Comparison of ENCODE assay signal across 18 cellular contexts in genomic region chr10:529831-530230, GRCh38.
DNase-seq lines count a peak whose midpoint lies in the region; ATAC-seq, FAIRE-seq and TF ChIP-seq lines count a peak whose summit lies in the region.
"Had no signal": no experiment of that assay in that cellular context is flagged by ENCODE, and none has a peak within 500 bp of the region (broad histone marks: within the 10 kb centered on the region; RNA-seq: fewer than 3 reads in every experiment).

No MANE protein-coding gene starts in this region.

- no peak for TF ChIP-seq POLR2A in HepG2 (IDR thresholded peaks at IDR 0.05; ENCODE audit: insufficient read depth in 1 of 2, low read depth in 2 of 2, low read length in 2 of 2)
- no peak for TF ChIP-seq POLR2A in sigmoid colon (IDR thresholded peaks at IDR 0.05)

- no peak overlapping the region for H3K9ac ChIP-seq in HepG2 (ENCODE audit: insufficient read depth, low read depth, low read length)
- H3K9ac ChIP-seq: BLaER1 had no signal

- peaks cover 8% of the 10 kb centered on the region for H3K27me3 Mint-ChIP-seq in activated naive CD8-positive, alpha-beta T cell treated with anti-CD3 and anti-CD28 coated beads, Interleukin-2, amount 10 ng/mL, durations not matched to agents 7 days and 5 days
- peaks cover 9% of the 10 kb centered on the region for H3K27me3 Mint-ChIP-seq in activated naive CD8-positive, alpha-beta T cell treated with anti-CD3 and anti-CD28 coated beads for 36 hours

- in situ Hi-C loops in HepG2 (cut with HindIII; ENCODE audit: extremely low pct_ligation_motif_present, low pct_unique_long_range_greater_than_20kb) = no loop called here

- no peaks in the 10 kb centered on the region for H3K79me2 ChIP-seq in HepG2 (ENCODE audit: insufficient read depth, low read length)

- peaks cover 17% of the 10 kb centered on the region for H3K4me1 ChIP-seq in HepG2 (ENCODE audit: insufficient read depth, low read length)
- peaks cover 0 to 45% (median 30%) of the 10 kb centered on the region in 4 donors for H3K4me1 ChIP-seq in sigmoid colon

- no peak overlapping the region for H2AFZ ChIP-seq in HepG2 (ENCODE audit: low read length)

- FAIRE-seq in HepG2 (lab: Jason Lieb, UNC) = no peak
- FAIRE-seq: H1 had no signal

- H3K27ac ChIP-seq in HepG2 (ENCODE audit: extremely low read length, insufficient read depth, low read length) (no peak overlapping the region), sigmoid colon (peak overlapping the region in 2 of 4 donors; percentile 19 to 45)
- H3K27ac ChIP-seq: BLaER1, HL-60 had no signal

- H3K27me3 ChIP-seq in HepG2 (ENCODE audit: control insufficient read depth in 1 of 2, insufficient read depth in 2 of 2, low read length in 2 of 2) (no peaks in the 10 kb centered on the region), sigmoid colon (no peaks in the 10 kb centered on the region)
- H3K27me3 ChIP-seq: BLaER1 had no signal

- H3K4me3 ChIP-seq in HepG2 (replicated peaks in 1 of 3; ENCODE audit: insufficient read depth in 1 of 3, low read depth in 2 of 3, low read length in 3 of 3) (no peak overlapping the region), sigmoid colon (no peak overlapping the region)
- H3K4me3 ChIP-seq: BLaER1 had no signal

- peak; percentile 5 for DNase-seq in activated naive CD8-positive, alpha-beta T cell treated with anti-CD3 and anti-CD28 coated beads, Interleukin-2, amount 10 ng/mL, durations not matched to agents 7 days and 5 days
- DNase-seq in activated naive CD8-positive, alpha-beta T cell treated with anti-CD3 and anti-CD28 coated beads for 36 hours = no peak
- no peak for DNase-seq in HepG2 (ENCODE audit: low spot score)
- DNase-seq in sigmoid colon = peak; percentile 61
- DNase-seq in islet precursor cell = no peak
- DNase-seq in GOT3 (lab: John Stamatoyannopoulos, UW) = no peak
- DNase-seq: 8988T; AML-193; CD8-positive, alpha-beta memory T cell; DMS53; HCEC 1CT; HFFc6; IMR-90; KBM-7 had no signal

- TF ChIP-seq CTCF in HepG2 (CRISPR knock-in tag; IDR thresholded peaks at IDR 0.05) (no peak), sigmoid colon (IDR thresholded peaks at IDR 0.05) (no peak)

- H3K36me3 ChIP-seq in HepG2 (replicated peaks in 1 of 2; ENCODE audit: control insufficient read depth in 1 of 2, insufficient read depth in 2 of 2, low read length in 2 of 2) (no peaks in the 10 kb centered on the region), sigmoid colon (no peaks in the 10 kb centered on the region)
- H3K36me3 ChIP-seq: BLaER1 had no signal

- no peaks in the 10 kb centered on the region for H3K36me3 Mint-ChIP-seq in activated naive CD8-positive, alpha-beta T cell treated with anti-CD3 and anti-CD28 coated beads, Interleukin-2, amount 10 ng/mL, durations not matched to agents 7 days and 5 days
- no peaks in the 10 kb centered on the region for H3K36me3 Mint-ChIP-seq in activated naive CD8-positive, alpha-beta T cell treated with anti-CD3 and anti-CD28 coated beads for 36 hours
- H3K36me3 Mint-ChIP-seq: CD8-positive, alpha-beta memory T cell had no signal

- 95% methylated on average over 23 of the region's 23 CpGs for WGBS in HepG2 (ENCODE audit: low lambda C conversion rate)
- WGBS in sigmoid colon, 2 donors = 96 to 97% methylated on average over 23 of the region's 23 CpGs

- H3K27ac Mint-ChIP-seq in activated naive CD8-positive, alpha-beta T cell treated with anti-CD3 and anti-CD28 coated beads, Interleukin-2, amount 10 ng/mL, durations not matched to agents 7 days and 5 days = no peak overlapping the region
- no peak overlapping the region for H3K27ac Mint-ChIP-seq in activated naive CD8-positive, alpha-beta T cell treated with anti-CD3 and anti-CD28 coated beads for 36 hours
- H3K27ac Mint-ChIP-seq: CD8-positive, alpha-beta memory T cell; HFFc6 had no signal

- no peak for TF ChIP-seq RAD21 in HepG2 (CRISPR knock-in tag; IDR thresholded peaks at IDR 0.05)

- CTCF ChIA-PET in HepG2 (lab: Yijun Ruan, JAX; ENCODE audit: low intra/inter-chr PET ratio, low total read pairs) = no interaction called here

- no peaks in the 10 kb centered on the region for H3K4me1 Mint-ChIP-seq in activated naive CD8-positive, alpha-beta T cell treated with anti-CD3 and anti-CD28 coated beads, Interleukin-2, amount 10 ng/mL, durations not matched to agents 7 days and 5 days
- H3K4me1 Mint-ChIP-seq in activated naive CD8-positive, alpha-beta T cell treated with anti-CD3 and anti-CD28 coated beads for 36 hours = no peaks in the 10 kb centered on the region
- H3K4me1 Mint-ChIP-seq: CD8-positive, alpha-beta memory T cell had no signal

- POLR2A ChIA-PET in activated naive CD8-positive, alpha-beta T cell treated with anti-CD3 and anti-CD28 coated beads, Interleukin-2, amount 10 ng/mL, durations not matched to agents 7 days and 5 days (lab: Charles Lee) = no interaction called here
- POLR2A ChIA-PET in HepG2 (lab: Yijun Ruan, JAX) = no interaction called here

- no peaks in the 10 kb centered on the region; the same call in 1 of the 2 replicates for H4K20me1 ChIP-seq in HepG2 (ENCODE audit: insufficient read depth, low read length)

- H3K4me2 ChIP-seq in HepG2 (ENCODE audit: low read depth, low read length) = no peak overlapping the region

- intact Hi-C loops in HepG2 (cut with micrococcal nuclease; ENCODE audit: unreplicated experiment) (no loop called here), sigmoid colon (cut with DNase I) (no loop called here)

- no TSS peak for BruUV-seq in HepG2 (replicated peaks; lab: Mats Ljungman, UMichigan)

- H3K9me3 ChIP-seq in HepG2 (ENCODE audit: low read length) = no peaks in the 10 kb centered on the region
- H3K9me3 ChIP-seq in sigmoid colon = no peaks in the 10 kb centered on the region
- H3K9me3 ChIP-seq: BLaER1 had no signal

- no peak for ATAC-seq in activated naive CD8-positive, alpha-beta T cell treated with anti-CD3 and anti-CD28 coated beads, Interleukin-2, amount 10 ng/mL, durations not matched to agents 7 days and 5 days (ENCODE audit: low read depth)
- no peak for ATAC-seq in HepG2
- no peak for ATAC-seq in HG03097 (IDR thresholded peaks at IDR 0.05; ENCODE audit: low FRiP score, unreplicated experiment)

- no peak overlapping the region for H3K4me3 Mint-ChIP-seq in activated naive CD8-positive, alpha-beta T cell treated with anti-CD3 and anti-CD28 coated beads, Interleukin-2, amount 10 ng/mL, durations not matched to agents 7 days and 5 days
- no peak overlapping the region for H3K4me3 Mint-ChIP-seq in activated naive CD8-positive, alpha-beta T cell treated with anti-CD3 and anti-CD28 coated beads for 36 hours
- H3K4me3 Mint-ChIP-seq: CD8-positive, alpha-beta memory T cell; HFFc6 had no signal

- TF ChIP-seq EP300 in HepG2 (IDR thresholded peaks at IDR 0.05; ENCODE audit: low read depth in 2 of 2, low read length in 2 of 2) (no peak), HepG2 (CRISPR knock-in tag; IDR thresholded peaks at IDR 0.05; ENCODE audit: borderline replicate concordance) (no peak), sigmoid colon (IDR thresholded peaks at IDR 0.05) (no peak)

- H3K9me3 Mint-ChIP-seq in activated naive CD8-positive, alpha-beta T cell treated with anti-CD3 and anti-CD28 coated beads, Interleukin-2, amount 10 ng/mL, durations not matched to agents 7 days and 5 days = no peaks in the 10 kb centered on the region
- H3K9me3 Mint-ChIP-seq in activated naive CD8-positive, alpha-beta T cell treated with anti-CD3 and anti-CD28 coated beads for 36 hours = no peaks in the 10 kb centered on the region
- H3K9me3 Mint-ChIP-seq: CD8-positive, alpha-beta memory T cell; HFFc6 had no signal

TF ChIP-seq in HepG2, 621 proteins besides CTCF, POLR2A, EP300 and RAD21:
- TF ChIP-seq ZNF850 (CRISPR knock-in tag; conservative IDR thresholded peaks at IDR 0.05) = no peak
- TF ChIP-seq, protein P1, sequence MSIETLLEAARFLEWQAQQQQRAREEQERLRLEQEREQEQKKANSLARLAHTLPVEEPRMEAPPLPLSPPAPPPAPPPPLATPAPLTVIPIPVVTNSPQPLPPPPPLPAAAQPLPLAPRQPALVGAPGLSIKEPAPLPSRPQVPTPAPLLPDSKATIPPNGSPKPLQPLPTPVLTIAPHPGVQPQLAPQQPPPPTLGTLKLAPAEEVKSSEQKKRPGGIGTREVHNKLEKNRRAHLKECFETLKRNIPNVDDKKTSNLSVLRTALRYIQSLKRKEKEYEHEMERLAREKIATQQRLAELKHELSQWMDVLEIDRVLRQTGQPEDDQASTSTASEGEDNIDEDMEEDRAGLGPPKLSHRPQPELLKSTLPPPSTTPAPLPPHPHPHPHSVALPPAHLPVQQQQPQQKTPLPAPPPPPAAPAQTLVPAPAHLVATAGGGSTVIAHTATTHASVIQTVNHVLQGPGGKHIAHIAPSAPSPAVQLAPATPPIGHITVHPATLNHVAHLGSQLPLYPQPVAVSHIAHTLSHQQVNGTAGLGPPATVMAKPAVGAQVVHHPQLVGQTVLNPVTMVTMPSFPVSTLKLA (IDR thresholded peaks at IDR 0.05) = peak; percentile 32; the same call in 1 of the 2 replicates
TF ChIP-seq in HepG2: peak in this region for 1.

Comparison
In these comparisons a context has a peak if more than half of its experiments do, and no peak if none do; other contexts are left out.
1. DNase-seq: peak in activated naive CD8-positive, alpha-beta T cell treated with anti-CD3 and anti-CD28 coated beads, Interleukin-2, amount 10 ng/mL, durations not matched to agents 7 days and 5 days (single experiment) and sigmoid colon (single experiment); none in activated naive CD8-positive, alpha-beta T cell treated with anti-CD3 and anti-CD28 coated beads for 36 hours (single experiment), HepG2 (single experiment), islet precursor cell (single experiment) and GOT3 (single experiment).